In the genomic region with DNA sequence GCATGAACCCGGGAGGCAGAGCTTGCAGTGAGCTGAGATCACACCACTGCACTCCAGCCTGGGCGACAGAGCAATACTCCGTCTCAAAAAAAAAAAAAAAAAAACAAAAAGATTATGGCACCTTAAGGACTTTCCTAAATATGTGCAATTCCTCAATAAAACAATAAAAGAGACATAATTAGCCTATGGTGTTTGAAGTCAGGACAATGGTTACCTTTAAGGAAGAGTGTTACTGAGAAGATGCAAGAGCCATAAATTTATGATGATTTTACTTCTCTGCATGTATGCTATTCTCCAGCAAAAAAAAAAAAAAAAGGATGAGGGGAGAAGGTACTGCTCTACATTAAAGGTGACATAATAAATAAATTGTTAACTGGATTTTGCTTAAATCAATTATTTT, we compare ENCODE assay signal across 11 cellular contexts.
"Had no signal": no experiment of that assay in that cellular context is flagged by ENCODE, and none has a peak within 500 bp of the region (broad histone marks: within the 10 kb centered on the region; RNA-seq: fewer than 3 reads in every experiment).

No MANE protein-coding gene starts in this region.

- H3K4me3 Mint-ChIP-seq: GM23338, H9, HFFc6 had no signal

- H3K27ac Mint-ChIP-seq: GM23338, HFFc6 had no signal

- H3K36me3 ChIP-seq: HAP-1 had no signal

- H2AFZ ChIP-seq: GM23248, GM23338 had no signal

- H3K4me1 Mint-ChIP-seq: GM23338, H9 had no signal

- FAIRE-seq: H1, H54 had no signal

- H3K9me3 Mint-ChIP-seq: GM23338, H9, HFFc6 had no signal

- H3K4me3 ChIP-seq: GM23248, GM23338, HAP-1 had no signal

- H3K4me2 ChIP-seq: GM23338 had no signal

- H3K27ac ChIP-seq: GM23248 had no signal

- H3K4me1 ChIP-seq: HAP-1 had no signal

- DNase-seq: GM23248, GOT3, H7, H9, HCEC 1CT, HFFc6 had no signal

- H3K9ac ChIP-seq: GM23248 had no signal

- ATAC-seq: GM23338, HCT116 had no signal

- H3K9me3 ChIP-seq: HAP-1 had no signal
